ENCODE assay signal across 32 cellular contexts in genomic region chr2:156366747-156367146, GRCh38. TPM values are rescaled to one million over a fixed set of nuclear protein-coding genes. Genes with fewer than 3 reads are reported as not detected.
"Had no signal": no experiment of that assay in that cellular context is flagged by ENCODE, and none has a peak within 500 bp of the region (broad histone marks: within the 10 kb centered on the region; RNA-seq: fewer than 3 reads in every experiment).

No MANE protein-coding gene starts in this region.

- ATAC-seq: activated CD4-positive, alpha-beta T cell treated with anti-CD3 and anti-CD28 coated beads for 36 hours; activated CD4-positive, CD25-positive, alpha-beta regulatory T cell treated with anti-CD3 and anti-CD28 coated beads, Interleukin-2, amount 50 U/mL, for 24 hours; activated CD8-positive, alpha-beta memory T cell treated with anti-CD3 and anti-CD28 coated beads, Interleukin-2, amount 10 ng/mL, durations not matched to agents 7 days and 5 days; activated CD8-positive, alpha-beta T cell treated with anti-CD3 and anti-CD28 coated beads, Interleukin-2, amount 10 ng/mL, durations not matched to agents 7 days and 5 days; activated naive CD8-positive, alpha-beta T cell treated with anti-CD3 and anti-CD28 coated beads, Interleukin-2, amount 50 U/mL, for 24 hours; T-helper 17 cell had no signal

- H3K4me3 ChIP-seq: adrenal gland, ascending aorta, breast epithelium, cardiac muscle cell, colonic mucosa, esophagus squamous epithelium had no signal

- H3K27me3 ChIP-seq: adrenal gland, ascending aorta, breast epithelium, cardiac muscle cell, colonic mucosa, esophagus squamous epithelium had no signal

- FAIRE-seq: endometrium, endothelial cell of umbilical vein, frontal cortex had no signal

- DNase-seq: activated B cell treated with CpG ODN at 0.5 μM for 24 hours; activated CD4-positive, alpha-beta memory T cell treated with anti-CD3 and anti-CD28 coated beads for 36 hours; activated CD4-positive, alpha-beta T cell treated with anti-CD3 and anti-CD28 coated beads for 36 hours; activated CD4-positive, alpha-beta T cell treated with anti-CD3 and anti-CD28 coated beads, Interleukin-2, amount 10 ng/mL, durations not matched to agents 24 days and 14 days; activated CD8-positive, alpha-beta memory T cell treated with anti-CD3 and anti-CD28 coated beads, Interleukin-2, amount 10 ng/mL, durations not matched to agents 7 days and 5 days; activated CD8-positive, alpha-beta memory T cell treated with anti-CD3 and anti-CD28 coated beads, Interleukin-2, amount 50 U/mL, for 4 hours; activated CD8-positive, alpha-beta T cell treated with anti-CD3 and anti-CD28 coated beads, Interleukin-2, amount 10 ng/mL, durations not matched to agents 7 days and 5 days; activated effector memory CD4-positive, alpha-beta T cell treated with anti-CD3 and anti-CD28 coated beads, Interleukin-2, amount 50 U/mL, for 16 hours; activated naive CD4-positive, alpha-beta T cell treated with anti-CD3 and anti-CD28 coated beads for 36 hours; activated naive CD8-positive, alpha-beta T cell treated with anti-CD3 and anti-CD28 coated beads for 36 hours; activated naive CD8-positive, alpha-beta T cell treated with anti-CD3 and anti-CD28 coated beads, Interleukin-2, amount 50 U/mL, for 24 hours; activated T-cell treated with anti-CD3 and anti-CD28 coated beads, Interleukin-2, amount 50 U/mL, for 1 hour; activated T-cell treated with anti-CD3 and anti-CD28 coated beads, Interleukin-2, amount 50 U/mL, for 48 hours; adrenal gland; central memory CD4-positive, alpha-beta T cell; cerebellar nuclear complex; colonic mucosa; effector CD8-positive, alpha-beta T cell; esophagus squamous epithelium; head of caudate nucleus; T-helper 1 cell; T-helper 17 cell had no signal

- H3K36me3 ChIP-seq: adrenal gland, ascending aorta, breast epithelium, cardiac muscle cell, colonic mucosa, esophagus squamous epithelium had no signal

- H3K4me1 ChIP-seq: adrenal gland, ascending aorta, breast epithelium, colonic mucosa, esophagus squamous epithelium had no signal

- H3K27ac ChIP-seq: adrenal gland, ascending aorta, breast epithelium, cardiac muscle cell, colonic mucosa, epithelial cell of prostate, esophagus squamous epithelium, VCaP had no signal

- H3K9me3 ChIP-seq: adrenal gland, ascending aorta, breast epithelium, colonic mucosa, esophagus squamous epithelium had no signal

RNA-seq across cellular contexts. Expression of gene NR4A2, which starts 34.2 kb away (rescaled TPM):
- total RNA-seq: fibroblast of villous mesenchyme had no signal
